Comparison of ENCODE assay signal across 22 cellular contexts in genomic region chr12:45695035-45695434, GRCh38.
"Had no signal": no experiment of that assay in that cellular context is flagged by ENCODE, and none has a peak within 500 bp of the region (broad histone marks: within the 10 kb centered on the region; RNA-seq: fewer than 3 reads in every experiment).

No MANE protein-coding gene starts in this region.

- H3K4me1 Mint-ChIP-seq: activated naive CD4-positive, alpha-beta T cell treated with anti-CD3 and anti-CD28 coated beads, Interleukin-2, amount 50 U/mL, for 24 hours; stimulated activated effector memory CD8-positive, alpha-beta T cell treated with anti-CD3 and anti-CD28 coated beads, Interleukin-12 subunit alpha, Interleukin-12 subunit beta, amount 100 ng/mL, for 72 hours had no signal

- H3K27me3 Mint-ChIP-seq: activated naive CD4-positive, alpha-beta T cell treated with anti-CD3 and anti-CD28 coated beads, Interleukin-2, amount 50 U/mL, for 24 hours; memory B cell had no signal

- H3K9me3 Mint-ChIP-seq: activated naive CD4-positive, alpha-beta T cell treated with anti-CD3 and anti-CD28 coated beads, Interleukin-2, amount 50 U/mL, for 24 hours; stimulated activated effector memory CD8-positive, alpha-beta T cell treated with anti-CD3 and anti-CD28 coated beads, Interleukin-12 subunit alpha, Interleukin-12 subunit beta, amount 100 ng/mL, for 72 hours had no signal

- H3K27ac Mint-ChIP-seq: activated CD8-positive, alpha-beta T cell treated with anti-CD3 and anti-CD28 coated beads, Interleukin-2, amount 10 ng/mL, durations not matched to agents 7 days and 5 days; activated naive CD4-positive, alpha-beta T cell treated with anti-CD3 and anti-CD28 coated beads, Interleukin-2, amount 50 U/mL, for 24 hours; activated T-helper 1 cell treated with anti-CD3 and anti-CD28 coated beads, Interleukin-12 subunit alpha, Interleukin-12 subunit beta, Interleukin-2, Interleukin-4 antibody, amounts not matched to agents 30 ng/mL and 10 ng/mL and 1 ng/mL, durations not matched to agents 14 hours and 24 hours and 36 hours; memory B cell; stimulated activated effector memory CD8-positive, alpha-beta T cell treated with anti-CD3 and anti-CD28 coated beads, Interleukin-12 subunit alpha, Interleukin-12 subunit beta, amount 100 ng/mL, for 72 hours had no signal

- H3K36me3 Mint-ChIP-seq: stimulated activated effector memory CD8-positive, alpha-beta T cell treated with anti-CD3 and anti-CD28 coated beads, Interleukin-12 subunit alpha, Interleukin-12 subunit beta, amount 100 ng/mL, for 72 hours had no signal

- H3K4me3 Mint-ChIP-seq: activated CD8-positive, alpha-beta T cell treated with anti-CD3 and anti-CD28 coated beads, Interleukin-2, amount 10 ng/mL, durations not matched to agents 7 days and 5 days; activated naive CD4-positive, alpha-beta T cell treated with anti-CD3 and anti-CD28 coated beads, Interleukin-2, amount 50 U/mL, for 24 hours; activated T-helper 1 cell treated with anti-CD3 and anti-CD28 coated beads, Interleukin-12 subunit alpha, Interleukin-12 subunit beta, Interleukin-2, Interleukin-4 antibody, amounts not matched to agents 30 ng/mL and 10 ng/mL and 1 ng/mL, durations not matched to agents 14 hours and 24 hours and 36 hours; memory B cell; stimulated activated effector memory CD8-positive, alpha-beta T cell treated with anti-CD3 and anti-CD28 coated beads, Interleukin-12 subunit alpha, Interleukin-12 subunit beta, amount 100 ng/mL, for 72 hours had no signal

- DNase-seq: activated CD4-positive, alpha-beta T cell treated with anti-CD3 and anti-CD28 coated beads for 1 hour; activated CD4-positive, alpha-beta T cell treated with anti-CD3 and anti-CD28 coated beads, Interleukin-2, amount 50 U/mL, for 1 hour; activated CD8-positive, alpha-beta T cell treated with anti-CD3 and anti-CD28 coated beads, Interleukin-2, amount 10 ng/mL, durations not matched to agents 7 days and 5 days; activated gamma-delta T cell; aorta; brain microvascular endothelial cell; caudate nucleus; dermis blood vessel endothelial cell; effector CD8-positive, alpha-beta T cell; erythroblast; glutamatergic neuron; occipital lobe; right lobe of liver; small intestine; stimulated activated CD4-positive, alpha-beta T cell treated with anti-CD3 and anti-CD28 coated beads, Interleukin-2, amount 100 ng/mL, for 24 hours; stomach; transverse colon had no signal

- ATAC-seq: activated CD8-positive, alpha-beta T cell treated with anti-CD3 and anti-CD28 coated beads, Interleukin-2, amount 10 ng/mL, durations not matched to agents 7 days and 5 days; right lobe of liver; stimulated activated effector memory CD8-positive, alpha-beta T cell treated with anti-CD3 and anti-CD28 coated beads, Interleukin-12 subunit alpha, Interleukin-12 subunit beta, amount 100 ng/mL, for 72 hours had no signal

- H3K4me3 ChIP-seq: hepatocyte, right lobe of liver, stomach, transverse colon had no signal
